9 cellular contexts compared by ENCODE assay signal in genomic region chr4:76989391-76990061, GRCh38. TPM values are rescaled to one million over a fixed set of nuclear protein-coding genes. Genes with fewer than 3 reads are reported as not detected.
DNase-seq lines count a peak whose midpoint lies in the region; ATAC-seq and TF ChIP-seq lines count a peak whose summit lies in the region.
"Had no signal": no experiment of that assay in that cellular context is flagged by ENCODE, and none has a peak within 500 bp of the region (broad histone marks: within the 10 kb centered on the region; RNA-seq: fewer than 3 reads in every experiment).

No MANE protein-coding gene starts in this region.

- DNase-seq in naive thymus-derived CD8-positive, alpha-beta T cell = peak; percentile 37 to 90 (median 76)
- DNase-seq in NCI-H2227 treated with DMSO at 0.1 percent for 48 hours (lab: John Stamatoyannopoulos, UW) (no peak), breast epithelium (ENCODE audit: low spot score in 2 of 2) (no peak)
- DNase-seq: NCI-H510A had no signal

- H3K4me3 ChIP-seq in breast epithelium = no peak overlapping the region
- H3K4me3 ChIP-seq: K562 had no signal

- H3K27ac Mint-ChIP-seq in activated T-helper 17 cell treated with anti-CD3 and anti-CD28 coated beads, Interleukin-2, amount 50 U/mL, for 72 hours = no peak overlapping the region
- peak overlapping the region; percentile 86 to 96 (median 92) for H3K27ac Mint-ChIP-seq in naive thymus-derived CD8-positive, alpha-beta T cell
- H3K27ac Mint-ChIP-seq in stimulated activated naive CD8-positive, alpha-beta T cell treated with anti-CD3 and anti-CD28 coated beads, Interleukin-15, Interleukin-2, amounts not matched to agents 100 ng/mL and 50 ng/mL, for 24 hours = peak overlapping the region; percentile 56
- H3K27ac Mint-ChIP-seq in stimulated activated memory B cell treated with anti-CD40 and anti-IgM and Interleukin-4, amounts not matched to agents 10 μg/mL and 1 μg/mL and 100 μg/mL, for 72 hours = no peak overlapping the region

- POLR2A ChIA-PET in naive thymus-derived CD8-positive, alpha-beta T cell (lab: Charles Lee) = interaction anchor here (0.6 to 5.9 kb wide), 7 partner anchors 9 to 338 kb away, joined by 3 to 29 read pairs (median 5); partner anchors contain the start of gene SEPTIN11

- intact Hi-C loops in breast epithelium (cut with DNase I; ENCODE audit: low total_unique reads) = no loop called here

- H3K27me3 Mint-ChIP-seq in activated T-helper 17 cell treated with anti-CD3 and anti-CD28 coated beads, Interleukin-2, amount 50 U/mL, for 72 hours = no peaks in the 10 kb centered on the region
- H3K27me3 Mint-ChIP-seq in naive thymus-derived CD8-positive, alpha-beta T cell = no peaks in the 10 kb centered on the region
- no peaks in the 10 kb centered on the region for H3K27me3 Mint-ChIP-seq in stimulated activated naive CD8-positive, alpha-beta T cell treated with anti-CD3 and anti-CD28 coated beads, Interleukin-15, Interleukin-2, amounts not matched to agents 100 ng/mL and 50 ng/mL, for 24 hours
- no peaks in the 10 kb centered on the region for H3K27me3 Mint-ChIP-seq in stimulated activated memory B cell treated with anti-CD40 and anti-IgM and Interleukin-4, amounts not matched to agents 10 μg/mL and 1 μg/mL and 100 μg/mL, for 72 hours

- H3K27me3 ChIP-seq in breast epithelium = no peaks in the 10 kb centered on the region

- peaks cover 4% of the 10 kb centered on the region for H3K36me3 Mint-ChIP-seq in activated T-helper 17 cell treated with anti-CD3 and anti-CD28 coated beads, Interleukin-2, amount 50 U/mL, for 72 hours (ENCODE audit: low read depth)
- H3K36me3 Mint-ChIP-seq in naive thymus-derived CD8-positive, alpha-beta T cell = no peaks in the 10 kb centered on the region
- peaks cover 22% of the 10 kb centered on the region for H3K36me3 Mint-ChIP-seq in stimulated activated naive CD8-positive, alpha-beta T cell treated with anti-CD3 and anti-CD28 coated beads, Interleukin-15, Interleukin-2, amounts not matched to agents 100 ng/mL and 50 ng/mL, for 24 hours (ENCODE audit: low read depth)
- H3K36me3 Mint-ChIP-seq in stimulated activated memory B cell treated with anti-CD40 and anti-IgM and Interleukin-4, amounts not matched to agents 10 μg/mL and 1 μg/mL and 100 μg/mL, for 72 hours = peaks cover 33% of the 10 kb centered on the region

- peaks cover 50% of the 10 kb centered on the region for H3K4me1 Mint-ChIP-seq in activated T-helper 17 cell treated with anti-CD3 and anti-CD28 coated beads, Interleukin-2, amount 50 U/mL, for 72 hours
- H3K4me1 Mint-ChIP-seq in naive thymus-derived CD8-positive, alpha-beta T cell = peaks cover 40 to 95% (median 89%) of the 10 kb centered on the region in 4 donors
- H3K4me1 Mint-ChIP-seq in stimulated activated naive CD8-positive, alpha-beta T cell treated with anti-CD3 and anti-CD28 coated beads, Interleukin-15, Interleukin-2, amounts not matched to agents 100 ng/mL and 50 ng/mL, for 24 hours (ENCODE audit: low read depth) = peaks cover 95% of the 10 kb centered on the region
- H3K4me1 Mint-ChIP-seq in stimulated activated memory B cell treated with anti-CD40 and anti-IgM and Interleukin-4, amounts not matched to agents 10 μg/mL and 1 μg/mL and 100 μg/mL, for 72 hours = peaks cover 18% of the 10 kb centered on the region

- no peak overlapping the region for H3K27ac ChIP-seq in breast epithelium

- H3K36me3 ChIP-seq in breast epithelium = no peaks in the 10 kb centered on the region

- ATAC-seq in activated CD4-positive, CD25-positive, alpha-beta regulatory T cell treated with anti-CD3 and anti-CD28 coated beads, Interleukin-2, amount 50 U/mL, for 24 hours = peak; percentile 33 to 36
- peak; percentile 71 for ATAC-seq in activated T-helper 17 cell treated with anti-CD3 and anti-CD28 coated beads, Interleukin-2, amount 50 U/mL, for 72 hours (replicated peaks)
- ATAC-seq in naive thymus-derived CD8-positive, alpha-beta T cell = peak; percentile 55 to 74
- ATAC-seq in stimulated activated memory B cell treated with anti-CD40 and anti-IgM and Interleukin-4, amounts not matched to agents 10 μg/mL and 1 μg/mL and 100 μg/mL, for 72 hours = no peak
- ATAC-seq: K562 had no signal

- no peak for TF ChIP-seq CTCF in breast epithelium (IDR thresholded peaks at IDR 0.05)

- H3K9me3 Mint-ChIP-seq in activated T-helper 17 cell treated with anti-CD3 and anti-CD28 coated beads, Interleukin-2, amount 50 U/mL, for 72 hours = peaks cover 6% of the 10 kb centered on the region
- peaks cover 0 to 4% (median 0%) of the 10 kb centered on the region in 9 donors for H3K9me3 Mint-ChIP-seq in naive thymus-derived CD8-positive, alpha-beta T cell
- peaks cover 13% of the 10 kb centered on the region for H3K9me3 Mint-ChIP-seq in stimulated activated naive CD8-positive, alpha-beta T cell treated with anti-CD3 and anti-CD28 coated beads, Interleukin-15, Interleukin-2, amounts not matched to agents 100 ng/mL and 50 ng/mL, for 24 hours
- peaks cover 5% of the 10 kb centered on the region for H3K9me3 Mint-ChIP-seq in stimulated activated memory B cell treated with anti-CD40 and anti-IgM and Interleukin-4, amounts not matched to agents 10 μg/mL and 1 μg/mL and 100 μg/mL, for 72 hours

- H3K4me3 Mint-ChIP-seq in activated T-helper 17 cell treated with anti-CD3 and anti-CD28 coated beads, Interleukin-2, amount 50 U/mL, for 72 hours = peak overlapping the region; percentile 63
- H3K4me3 Mint-ChIP-seq in naive thymus-derived CD8-positive, alpha-beta T cell = peak overlapping the region; percentile 65 to 86 (median 78)
- H3K4me3 Mint-ChIP-seq in stimulated activated naive CD8-positive, alpha-beta T cell treated with anti-CD3 and anti-CD28 coated beads, Interleukin-15, Interleukin-2, amounts not matched to agents 100 ng/mL and 50 ng/mL, for 24 hours = peak overlapping the region; percentile 33
- no peak overlapping the region for H3K4me3 Mint-ChIP-seq in stimulated activated memory B cell treated with anti-CD40 and anti-IgM and Interleukin-4, amounts not matched to agents 10 μg/mL and 1 μg/mL and 100 μg/mL, for 72 hours

- TF ChIP-seq POLR2A in breast epithelium (IDR thresholded peaks at IDR 0.05) = no peak

- H3K4me1 ChIP-seq in breast epithelium = peaks cover 0 to 4% of the 10 kb centered on the region in 2 donors

- no peaks in the 10 kb centered on the region for H3K9me3 ChIP-seq in breast epithelium

RNA-seq across cellular contexts. Expression of gene SEPTIN11, which starts 40.0 kb away (rescaled TPM):
- 10 to 100 TPM; 20.0 to 55.1 TPM for total RNA-seq in activated T-helper 17 cell treated with anti-CD3 and anti-CD28 coated beads, Interleukin-2, amount 50 U/mL, for 72 hours
- total RNA-seq in naive thymus-derived CD8-positive, alpha-beta T cell = 10 to 100 TPM; 50.7 to 56.7 TPM
- polyA plus RNA-seq in naive thymus-derived CD8-positive, alpha-beta T cell = 10 to 100 TPM; 44.8 to 49.5 (median 46.0) TPM
- 100 to 1,000 TPM in 2 of 3 donors, 10 to 100 TPM in 1; 78.6 to 362 (median 329) TPM for total RNA-seq in breast epithelium

Comparison
In these comparisons a context has a peak if more than half of its experiments do, and no peak if none do; other contexts are left out.
1. H3K27ac Mint-ChIP-seq: peak in naive thymus-derived CD8-positive, alpha-beta T cell (10 of 10) and stimulated activated naive CD8-positive, alpha-beta T cell treated with anti-CD3 and anti-CD28 coated beads, Interleukin-15, Interleukin-2, amounts not matched to agents 100 ng/mL and 50 ng/mL, for 24 hours (single experiment); none in activated T-helper 17 cell treated with anti-CD3 and anti-CD28 coated beads, Interleukin-2, amount 50 U/mL, for 72 hours (single experiment) and stimulated activated memory B cell treated with anti-CD40 and anti-IgM and Interleukin-4, amounts not matched to agents 10 μg/mL and 1 μg/mL and 100 μg/mL, for 72 hours (single experiment).
2. DNase-seq: peak in naive thymus-derived CD8-positive, alpha-beta T cell (10 of 10); none in NCI-H2227 treated with DMSO at 0.1 percent for 48 hours (single experiment) and breast epithelium (0 of 2).